ENCODE assay signal across 1 cellular context in genomic region chr22:31244044-31244942, GRCh38.
TF ChIP-seq lines count a peak whose summit lies in the region.

No MANE protein-coding gene starts in this region.

TF ChIP-seq in HCT116, 20 proteins besides CTCF, POLR2A, EP300 and RAD21 (continued from another document):
- no peak for TF ChIP-seq ATF3 (IDR thresholded peaks at IDR 0.05)
- no peak for TF ChIP-seq CBX3 (IDR thresholded peaks at IDR 0.05; ENCODE audit: low read depth)
- no peak for TF ChIP-seq SIN3A (IDR thresholded peaks at IDR 0.05; ENCODE audit: low read depth)
- no peak for TF ChIP-seq ZNF274 (IDR thresholded peaks at IDR 0.05; ENCODE audit: low read depth, low read length)
- no peak for TF ChIP-seq REST (IDR thresholded peaks at IDR 0.05; ENCODE audit: low read depth)
- TF ChIP-seq YY1 (IDR thresholded peaks at IDR 0.05; ENCODE audit: extremely low read depth, insufficient replicate concordance, low read depth, low read length): no peak
- TF ChIP-seq TCF7L2 (IDR thresholded peaks at IDR 0.05; ENCODE audit: borderline replicate concordance, extremely low read depth, insufficient read depth, insufficient read length): peak; percentile 0
- TF ChIP-seq SRF (IDR thresholded peaks at IDR 0.05; ENCODE audit: low read depth): no peak
- no peak for TF ChIP-seq EGR1 (IDR thresholded peaks at IDR 0.05; ENCODE audit: low read depth)
